Comparison of ENCODE assay signal across 33 cellular contexts in genomic region chr13:85260896-85261295, GRCh38.
"Had no signal": no experiment of that assay in that cellular context is flagged by ENCODE, and none has a peak within 500 bp of the region (broad histone marks: within the 10 kb centered on the region; RNA-seq: fewer than 3 reads in every experiment).

No MANE protein-coding gene starts in this region.

- H3K36me3 ChIP-seq: SJCRH30, WERI-Rb-1 had no signal

- H3K27me3 ChIP-seq: SJCRH30 had no signal

- DNase-seq: activated CD4-positive, alpha-beta memory T cell treated with anti-CD3 and anti-CD28 coated beads, Interleukin-2, amount 10 ng/mL, durations not matched to agents 7 days and 5 days; activated CD4-positive, alpha-beta T cell treated with anti-CD3 and anti-CD28 coated beads for 1 hour; activated CD4-positive, alpha-beta T cell treated with anti-CD3 and anti-CD28 coated beads for 48 hours; activated CD4-positive, CD25-positive, alpha-beta regulatory T cell; activated CD8-positive, alpha-beta memory T cell treated with anti-CD3 and anti-CD28 coated beads for 24 hours; activated CD8-positive, alpha-beta memory T cell treated with anti-CD3 and anti-CD28 coated beads, Interleukin-2, amount 10 ng/mL, durations not matched to agents 7 days and 5 days; activated CD8-positive, alpha-beta memory T cell treated with anti-CD3 and anti-CD28 coated beads, Interleukin-2, amount 50 U/mL, for 48 hours; activated effector memory CD4-positive, alpha-beta T cell treated with Interleukin-2 at 50 U/mL for 16 hours; activated naive CD4-positive, alpha-beta T cell treated with anti-CD3 and anti-CD28 coated beads, Interleukin-2, amount 10 ng/mL, durations not matched to agents 7 days and 5 days; activated naive CD8-positive, alpha-beta T cell treated with anti-CD3 and anti-CD28 coated beads, Interleukin-2, amount 50 U/mL, for 24 hours; activated T-cell treated with anti-CD3 and anti-CD28 coated beads, Interleukin-2, amount 50 U/mL, for 48 hours; anterior cingulate cortex; central memory CD4-positive, alpha-beta T cell; Kasumi-1; KBM-7; MM.1S; MV-4-11; NCI-H1092; NCI-H187; NCI-H2029 treated with DMSO at 0.1 percent for 48 hours; NCI-H2107; NCI-H2171; NCI-H510A; NCI-H526; NCI-H748 treated with DMSO at 0.1 percent for 48 hours; OCI-M1; SHP77; SJCRH30; SW 1271; T-helper 1 cell; T1000; WERI-Rb-1 had no signal

- H3K4me3 ChIP-seq: SJCRH30, SK-N-MC had no signal

- H3K4me1 ChIP-seq: SJCRH30 had no signal

- H3K9me3 ChIP-seq: SJCRH30 had no signal

- H3K27ac ChIP-seq: SJCRH30, SK-N-MC, WERI-Rb-1 had no signal
